20 cellular contexts compared by ENCODE assay signal in genomic region chr5:116504593-116504992, GRCh38.
A peak's percentile ranks its signal among the peaks of the same experiment; 100 is the strongest.
DNase-seq lines count a peak whose midpoint lies in the region; ATAC-seq and TF ChIP-seq lines count a peak whose summit lies in the region.
"Had no signal": no experiment of that assay in that cellular context is flagged by ENCODE, and none has a peak within 500 bp of the region (broad histone marks: within the 10 kb centered on the region; RNA-seq: fewer than 3 reads in every experiment).

No MANE protein-coding gene starts in this region.

- H3T11ph ChIP-seq in H9 (ENCODE audit: low read length), result no peak overlapping the region

- in situ Hi-C loops in HAP-1 (cut with MboI; ENCODE audit: low sequenced_read_pairs), result no loop called here

- intact Hi-C loops in esophagus muscularis mucosa (cut with DNase I), result no loop called here
- intact Hi-C loops in sigmoid colon (cut with DNase I), result no loop called here
- intact Hi-C loops in activated CD4-positive, alpha-beta T cell treated with anti-CD3 and anti-CD28 coated beads for 36 hours (cut with DNase I, micrococcal nuclease), result no loop called here

- no peak for TF ChIP-seq EP300 in esophagus muscularis mucosa (IDR thresholded peaks at IDR 0.05)
- TF ChIP-seq EP300 in sigmoid colon (IDR thresholded peaks at IDR 0.05), result no peak

- H3K56ac ChIP-seq in H9 (ENCODE audit: insufficient read length, low read depth, low read length), result no peak overlapping the region

- WGBS in H9 (ENCODE audit: extremely low coverage, insufficient read length, low lambda C conversion rate), result no CpG with 5 or more reads among the region's 5 CpGs
- WGBS in esophagus muscularis mucosa, result 95% methylated on average over 5 of the region's 5 CpGs
- 95 to 96% methylated on average over 5 of the region's 5 CpGs for WGBS in sigmoid colon, 2 donors

- ATAC-seq in esophagus mucosa, result no peak
- ATAC-seq in activated CD4-positive, alpha-beta T cell treated with anti-CD3 and anti-CD28 coated beads for 36 hours, result no peak

- H3K36me3 ChIP-seq in esophagus muscularis mucosa (no peaks in the 10 kb centered on the region), sigmoid colon (peaks cover 0 to 11% (median 0%) of the 10 kb centered on the region in 4 donors), HAP-1 (replicated peaks) (peaks cover 50% of the 10 kb centered on the region)

- H3K4ac ChIP-seq in H9 (ENCODE audit: low read depth, low read length), result no peak overlapping the region

- H2BK5ac ChIP-seq in H9 (ENCODE audit: insufficient read length, low read length), result no peak overlapping the region

- no peaks in the 10 kb centered on the region for H3K23me2 ChIP-seq in H9 (ENCODE audit: insufficient read length, low read depth, low read length, poor library complexity, severe bottlenecking)

- no peak overlapping the region for H4K91ac ChIP-seq in H9 (ENCODE audit: insufficient read length, low read depth, low read length)

- no peak overlapping the region for H4K5ac ChIP-seq in H9 (ENCODE audit: insufficient read length, low read depth, low read length)

- H3K27ac Mint-ChIP-seq in H9, result peak overlapping the region in 2 of 3 experiments; percentile 48 to 64; a peak in 3 of 7 replicates
- H3K27ac Mint-ChIP-seq in nephron progenitor cell, result peak overlapping the region; percentile 53
- H3K27ac Mint-ChIP-seq in activated CD4-positive, alpha-beta T cell treated with anti-CD3 and anti-CD28 coated beads for 36 hours, result no peak overlapping the region
- H3K27ac Mint-ChIP-seq: CD8-positive, alpha-beta memory T cell had no signal

- H3K27me3 Mint-ChIP-seq in H9 (ENCODE audit: low read depth), result no peaks in the 10 kb centered on the region
- H3K27me3 Mint-ChIP-seq in nephron progenitor cell (ENCODE audit: low read depth, poor library complexity), result no peaks in the 10 kb centered on the region
- no peaks in the 10 kb centered on the region for H3K27me3 Mint-ChIP-seq in activated CD4-positive, alpha-beta T cell treated with anti-CD3 and anti-CD28 coated beads for 36 hours
- H3K27me3 Mint-ChIP-seq: CD4-positive, CD25-positive, alpha-beta regulatory T cell had no signal

- H3K27me3 ChIP-seq in H9 (ENCODE audit: insufficient read depth, low read length) (no peaks in the 10 kb centered on the region), esophagus muscularis mucosa (no peaks in the 10 kb centered on the region), sigmoid colon (no peaks in the 10 kb centered on the region), HAP-1 (ENCODE audit: low read depth) (no peaks in the 10 kb centered on the region)
- H3K27me3 ChIP-seq: BE2C had no signal

- H2BK15ac ChIP-seq in H9 (ENCODE audit: low read depth, low read length), result no peak overlapping the region

- H3K36me3 Mint-ChIP-seq in H9 (ENCODE audit: insufficient read depth in 1 of 3, low read depth in 3 of 3) (peaks cover 36 to 61% (median 60%) of the 10 kb centered on the region in 3 experiments), nephron progenitor cell (ENCODE audit: low read depth) (peaks cover 56% of the 10 kb centered on the region)
- no peaks in the 10 kb centered on the region for H3K36me3 Mint-ChIP-seq in activated CD4-positive, alpha-beta T cell treated with anti-CD3 and anti-CD28 coated beads for 36 hours (ENCODE audit: low read depth)
- H3K36me3 Mint-ChIP-seq: CD4-positive, CD25-positive, alpha-beta regulatory T cell had no signal

- DNase-seq in H9, result no peak
- DNase-seq in esophagus muscularis mucosa (ENCODE audit: extremely low spot score), result peak; percentile 37
- no peak for DNase-seq in nephron progenitor cell
- no peak for DNase-seq in sigmoid colon
- DNase-seq in HAP-1 (ENCODE audit: low spot score in 2 of 2), result no peak
- DNase-seq in NOMO-1 (lab: John Stamatoyannopoulos, UW; ENCODE audit: unreplicated experiment in 2 of 2), result no peak
- no peak for DNase-seq in activated CD4-positive, alpha-beta T cell treated with anti-CD3 and anti-CD28 coated beads for 36 hours
- DNase-seq: ACHN; BE2C; C1 segment of cervical spinal cord; Caco-2; CD4-positive, CD25-positive, alpha-beta regulatory T cell; CD8-positive, alpha-beta memory T cell; DMS153; DMS79; GDM1; GOT3; H7; KG1 had no signal

- H3K9me3 Mint-ChIP-seq in H9 (no peaks in the 10 kb centered on the region), nephron progenitor cell (no peaks in the 10 kb centered on the region)
- H3K9me3 Mint-ChIP-seq in activated CD4-positive, alpha-beta T cell treated with anti-CD3 and anti-CD28 coated beads for 36 hours (ENCODE audit: low read depth), result no peaks in the 10 kb centered on the region
- H3K9me3 Mint-ChIP-seq: CD8-positive, alpha-beta memory T cell had no signal

- H3K23ac ChIP-seq in H9 (ENCODE audit: insufficient read length, low read depth, low read length), result no peak overlapping the region

- no peak overlapping the region for H2BK12ac ChIP-seq in H9 (ENCODE audit: insufficient read length, low read depth, low read length)

- peaks cover 67% of the 10 kb centered on the region for H3K79me2 ChIP-seq in H9 (ENCODE audit: insufficient read depth, low read length)

- H3K14ac ChIP-seq in H9 (ENCODE audit: insufficient read depth, low read length), result no peak overlapping the region

- H3K9me3 ChIP-seq in H9 (ENCODE audit: control insufficient read depth, low read depth, low read length), result no peaks in the 10 kb centered on the region
- H3K9me3 ChIP-seq in esophagus muscularis mucosa, result no peaks in the 10 kb centered on the region
- no peaks in the 10 kb centered on the region for H3K9me3 ChIP-seq in sigmoid colon
- no peaks in the 10 kb centered on the region for H3K9me3 ChIP-seq in HAP-1
- H3K9me3 ChIP-seq: BE2C, Caco-2 had no signal

- H3K4me1 ChIP-seq in H9 (ENCODE audit: insufficient read depth, low read length) (peaks cover 10% of the 10 kb centered on the region; the same call in 1 of the 2 replicates), esophagus muscularis mucosa (peaks cover 8 to 43% (median 37%) of the 10 kb centered on the region in 4 donors), sigmoid colon (peaks cover 0 to 77% (median 62%) of the 10 kb centered on the region in 4 donors), HAP-1 (peaks cover 26% of the 10 kb centered on the region)
- H3K4me1 ChIP-seq: Caco-2 had no signal

- no peak for TF ChIP-seq POLR2A in esophagus muscularis mucosa (IDR thresholded peaks at IDR 0.05; ENCODE audit: low read depth)
- TF ChIP-seq POLR2A in sigmoid colon (IDR thresholded peaks at IDR 0.05), result no peak

- peaks cover 44 to 64% of the 10 kb centered on the region in 2 experiments for H3K4me1 Mint-ChIP-seq in H9
- H3K4me1 Mint-ChIP-seq in nephron progenitor cell, result peaks cover 71% of the 10 kb centered on the region
- no peaks in the 10 kb centered on the region for H3K4me1 Mint-ChIP-seq in activated CD4-positive, alpha-beta T cell treated with anti-CD3 and anti-CD28 coated beads for 36 hours
- H3K4me1 Mint-ChIP-seq: CD4-positive, CD25-positive, alpha-beta regulatory T cell; CD8-positive, alpha-beta memory T cell had no signal

- no peak overlapping the region for H2AK5ac ChIP-seq in H9 (ENCODE audit: insufficient read length, low read length)

- H2AFZ ChIP-seq in H9 (ENCODE audit: low read length), result no peak overlapping the region

- no peak overlapping the region for H3K27ac ChIP-seq in H9 (ENCODE audit: insufficient read length, low read depth, low read length)
- no peak overlapping the region for H3K27ac ChIP-seq in esophagus muscularis mucosa (replicated peaks in 1 of 4)
- H3K27ac ChIP-seq in sigmoid colon, result peak overlapping the region in 3 of 4 donors; percentile 17 to 77 (median 73)

- no peak overlapping the region for H4K8ac ChIP-seq in H9 (replicated peaks; ENCODE audit: insufficient read length, low read depth, low read length)

- H3K18ac ChIP-seq in H9 (ENCODE audit: insufficient read length, low read depth, low read length), result no peak overlapping the region

- H3K4me3 Mint-ChIP-seq in H9, result no peak overlapping the region
- H3K4me3 Mint-ChIP-seq in nephron progenitor cell, result no peak overlapping the region
- no peak overlapping the region for H3K4me3 Mint-ChIP-seq in activated CD4-positive, alpha-beta T cell treated with anti-CD3 and anti-CD28 coated beads for 36 hours
- H3K4me3 Mint-ChIP-seq: CD4-positive, CD25-positive, alpha-beta regulatory T cell; CD8-positive, alpha-beta memory T cell had no signal

- CTCF ChIA-PET in activated CD4-positive, alpha-beta T cell treated with anti-CD3 and anti-CD28 coated beads for 36 hours (lab: Charles Lee), result interaction anchor here (0.7 kb wide), 1 partner anchor 445 kb away, joined by 3 read pairs; no protein-coding TSS in a partner anchor

- H3K4me2 ChIP-seq in H9 (ENCODE audit: insufficient read depth, insufficient read length, low read length), result no peak overlapping the region

- H3K4me3 ChIP-seq in esophagus muscularis mucosa (no peak overlapping the region), sigmoid colon (no peak overlapping the region), HAP-1 (no peak overlapping the region)

- TF ChIP-seq CTCF in H9 (conservative IDR thresholded peaks at IDR 0.05), result no peak
- TF ChIP-seq CTCF in esophagus muscularis mucosa (IDR thresholded peaks at IDR 0.05), result no peak
- TF ChIP-seq CTCF in nephron progenitor cell (IDR thresholded peaks at IDR 0.05), result no peak
- TF ChIP-seq CTCF in sigmoid colon (IDR thresholded peaks at IDR 0.05), result no peak

- POLR2A ChIA-PET in activated CD4-positive, alpha-beta T cell treated with anti-CD3 and anti-CD28 coated beads for 36 hours (lab: Charles Lee), result no interaction called here

- no peak overlapping the region for H2BK120ac ChIP-seq in H9 (ENCODE audit: low read depth, low read length, poor library complexity, severe bottlenecking)

- H4K20me1 ChIP-seq in H9 (ENCODE audit: control insufficient read depth, insufficient read depth, insufficient read length), result no peaks in the 10 kb centered on the region

- no peak overlapping the region for H2BK20ac ChIP-seq in H9 (ENCODE audit: low read depth, low read length, poor library complexity, severe bottlenecking)

- H3K79me1 ChIP-seq in H9 (ENCODE audit: insufficient read depth, low read depth, low read length, poor library complexity, severe bottlenecking), result peaks cover 10% of the 10 kb centered on the region

- H3K9ac ChIP-seq in H9 (ENCODE audit: extremely low read depth, insufficient read length, low read length), result no peak overlapping the region

Comparison
In these comparisons a context has a peak if more than half of its experiments do, and no peak if none do; other contexts are left out.
1. H3K27ac ChIP-seq: peak in sigmoid colon (3 of 4); none in H9 (single experiment) and esophagus muscularis mucosa (0 of 4).